Comparison of ENCODE assay signal across 19 cellular contexts in the genomic region with DNA sequence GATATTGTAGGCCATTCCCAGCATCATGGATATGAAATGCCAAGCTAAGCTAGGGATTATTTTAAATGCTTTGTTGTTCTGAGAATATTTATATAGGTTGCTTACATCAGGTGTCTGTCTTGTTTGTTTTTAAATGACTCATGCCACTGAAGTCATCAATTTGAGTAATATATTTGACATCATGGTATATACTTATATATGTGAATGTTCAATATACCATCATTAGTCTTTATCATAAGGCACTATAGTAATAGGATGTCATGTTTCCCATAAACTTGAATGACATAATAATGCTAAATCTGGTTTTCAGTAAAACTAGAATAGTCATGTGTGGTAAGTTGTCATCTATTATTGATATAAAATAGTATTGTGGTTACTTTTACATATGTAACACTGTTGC. TPM values are rescaled to one million over a fixed set of nuclear protein-coding genes. Genes with fewer than 3 reads are reported as not detected.
DNase-seq lines count a peak whose midpoint lies in the region; ATAC-seq and TF ChIP-seq lines count a peak whose summit lies in the region.
"Had no signal": no experiment of that assay in that cellular context is flagged by ENCODE, and none has a peak within 500 bp of the region (broad histone marks: within the 10 kb centered on the region; RNA-seq: fewer than 3 reads in every experiment).

No MANE protein-coding gene starts in this region.

- TF ChIP-seq CTCF in HEK293 (tag by site-specific recombination; IDR thresholded peaks at IDR 0.05) (no peak), ascending aorta (IDR thresholded peaks at IDR 0.05) (no peak), left ventricle myocardium inferior (IDR thresholded peaks at IDR 0.05; ENCODE audit: borderline replicate concordance) (no peak)

- H3K4me1 ChIP-seq in HEK293 (ENCODE audit: control insufficient read depth, insufficient read depth, low read length) (no peaks in the 10 kb centered on the region), ascending aorta (peaks cover 0 to 7% of the 10 kb centered on the region in 2 donors), left ventricle myocardium inferior (peaks cover 11% of the 10 kb centered on the region)

- H3K27ac ChIP-seq in HEK293 (ENCODE audit: extremely low read depth, low read depth, low read length) (no peak overlapping the region), ascending aorta (peak overlapping the region; percentile 62 to 69), left ventricle myocardium inferior (replicated peaks) (no peak overlapping the region)
- H3K27ac ChIP-seq: 22Rv1, BLaER1 had no signal

- H3K9me3 ChIP-seq in HEK293 (ENCODE audit: control insufficient read depth, insufficient read depth, low read depth, low read length), result no peaks in the 10 kb centered on the region
- H3K9me3 ChIP-seq in ascending aorta, result no peaks in the 10 kb centered on the region
- H3K9me3 ChIP-seq in left ventricle myocardium inferior (replicated peaks), result no peaks in the 10 kb centered on the region
- H3K9me3 ChIP-seq: BLaER1 had no signal

- peaks cover 0 to 4% of the 10 kb centered on the region in 2 experiments; a peak in 2 of 3 replicates for H3K36me3 ChIP-seq in HEK293 (ENCODE audit: control insufficient read depth in 2 of 2, insufficient read depth in 1 of 2, low read length in 2 of 2)
- H3K36me3 ChIP-seq in ascending aorta, result no peaks in the 10 kb centered on the region
- no peaks in the 10 kb centered on the region for H3K36me3 ChIP-seq in left ventricle myocardium inferior

- POLR2A ChIA-PET in HEK293 (lab: Yijun Ruan, JAX), result interaction anchor here (1.6 to 2.2 kb wide), 2 partner anchors 13 to 14 kb away, joined by 5 to 18 read pairs; partner anchors contain the start of genes ABHD17B and C9orf85

- intact Hi-C loops in ascending aorta (cut with DNase I) (no loop called here), left ventricle myocardium inferior (cut with micrococcal nuclease) (no loop called here)

- ATAC-seq in esophagus mucosa, result peak; percentile 49
- no peak for ATAC-seq in GM18511 (IDR thresholded peaks at IDR 0.05; ENCODE audit: unreplicated experiment)
- ATAC-seq in GM18907 (IDR thresholded peaks at IDR 0.05; ENCODE audit: unreplicated experiment), result no peak
- ATAC-seq: HCT116 had no signal

- H3K4me3 ChIP-seq in HEK293 (ENCODE audit: low read depth, low read length), result no peak overlapping the region
- no peak overlapping the region for H3K4me3 ChIP-seq in ascending aorta
- H3K4me3 ChIP-seq in left ventricle myocardium inferior, result no peak overlapping the region
- H3K4me3 ChIP-seq: BLaER1 had no signal

- CTCF ChIA-PET in HEK293 (lab: Yijun Ruan, JAX), result no interaction called here

- DNase-seq in DMS53 (lab: John Stamatoyannopoulos, UW) (peak; percentile 31), DMS53 treated with DMSO at 0.1 percent for 48 hours (lab: John Stamatoyannopoulos, UW; ENCODE audit: unreplicated experiment) (no peak), ascending aorta (ENCODE audit: low spot score in 2 of 2) (no peak), left ventricle myocardium inferior (no peak)
- DNase-seq: Calu3; CD4-positive, alpha-beta memory T cell; DMS 273 treated with DMSO at 0.1 percent for 48 hours; DMS79; GDM1; GOT3; H7; IMR-90 had no signal

- no peaks in the 10 kb centered on the region for H3K27me3 ChIP-seq in ascending aorta
- no peaks in the 10 kb centered on the region for H3K27me3 ChIP-seq in left ventricle myocardium inferior (ENCODE audit: low read depth)
- H3K27me3 ChIP-seq: BLaER1 had no signal

TF ChIP-seq in HEK293, 187 proteins besides CTCF, POLR2A, EP300 and RAD21:
- TF ChIP-seq ZNF629 (tag by site-specific recombination; IDR thresholded peaks at IDR 0.05) (peak; percentile 88), ZNF623 (tag by site-specific recombination; IDR thresholded peaks at IDR 0.05) (no peak), SP3 (tag by site-specific recombination; IDR thresholded peaks at IDR 0.05) (peak; percentile 34; the same call in 1 of the 2 replicates), ZNF558 (tag by site-specific recombination; IDR thresholded peaks at IDR 0.05) (0 out of 2 replicates have a peak, but pooled peaks have one; percentile 47), ZNF366 (tag by site-specific recombination; conservative IDR thresholded peaks at IDR 0.05) (peak; percentile 81), ZNF211 (tag by site-specific recombination; IDR thresholded peaks at IDR 0.05; ENCODE audit: low read depth) (0 out of 2 replicates have a peak, but pooled peaks have one; percentile 34), ZEB2 (tag by site-specific recombination; IDR thresholded peaks at IDR 0.05) (0 out of 2 replicates have a peak, but pooled peaks have one; percentile 20), ZNF585B (tag by site-specific recombination; IDR thresholded peaks at IDR 0.05) (no peak), ZNF280C (tag by site-specific recombination; IDR thresholded peaks at IDR 0.05) (no peak)

RNA-seq across cellular contexts. Expression of gene C9orf85, which starts 13.1 kb away (rescaled TPM):
- total RNA-seq in ascending aorta (2.6 TPM), esophagus mucosa (10.6 TPM), left ventricle myocardium inferior (6.3 TPM)

RNA-seq across cellular contexts. Expression of gene ABHD17B, which starts 13.6 kb away (rescaled TPM):
- total RNA-seq in ascending aorta (20.5 TPM), esophagus mucosa (13.4 TPM), left ventricle myocardium inferior (10.2 TPM)

Comparison
In these comparisons a context has a peak if more than half of its experiments do, and no peak if none do; other contexts are left out.
1. H3K27ac ChIP-seq: peak in ascending aorta (2 of 2); none in HEK293 (single experiment) and left ventricle myocardium inferior (single experiment).